Comparison of ENCODE assay signal across 8 cellular contexts in the genomic region with DNA sequence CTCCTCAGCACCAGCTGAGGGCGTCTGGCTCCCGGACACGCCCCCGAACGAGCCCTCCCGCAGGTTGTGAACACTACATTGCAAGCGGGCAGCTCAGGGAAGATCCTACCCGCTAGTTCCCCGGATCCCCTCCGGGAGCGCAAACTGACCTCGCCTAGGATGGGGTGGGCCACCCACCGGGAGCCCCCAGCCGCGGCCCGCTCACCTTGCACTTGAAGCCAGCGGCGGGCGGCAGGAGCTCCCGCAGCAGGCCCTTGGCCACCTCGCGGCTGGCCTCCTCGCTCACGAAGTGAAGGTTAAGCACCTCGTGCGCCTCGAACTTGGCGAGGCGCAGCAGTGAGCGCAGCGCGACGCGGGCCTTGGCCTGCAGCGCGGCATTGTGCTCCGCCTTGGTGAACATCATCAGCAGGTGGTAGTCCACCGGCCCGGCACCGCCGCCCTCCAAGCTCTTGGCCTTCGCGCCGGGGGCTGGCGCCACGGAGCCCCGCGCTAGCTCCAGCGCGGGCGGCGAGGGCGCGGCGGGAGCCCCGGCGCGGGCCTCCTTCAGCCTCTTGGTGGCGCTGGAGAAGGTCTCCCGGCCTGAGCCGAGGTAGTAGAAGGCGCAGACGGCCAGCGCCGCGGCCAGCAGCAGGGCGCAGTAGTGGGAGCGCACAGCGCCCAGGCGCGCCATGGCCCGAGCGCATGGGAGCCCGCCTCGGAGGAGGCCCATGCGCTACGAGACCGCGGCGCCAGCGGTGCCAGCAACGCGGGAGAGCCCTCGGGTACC. TPM values are rescaled to one million over a fixed set of nuclear protein-coding genes. Genes with fewer than 3 reads are reported as not detected.
DNase-seq lines count a peak whose midpoint lies in the region; ATAC-seq lines count a peak whose summit lies in the region.

No MANE protein-coding gene starts in this region.

- H3K27ac Mint-ChIP-seq in T-helper 1 cell treated with Interleukin-12 subunit alpha and Interleukin-12 subunit beta and Interleukin-4 antibody, amounts not matched to agents 30 μg/mL and 1 μg/mL, for 36 hours, result peak overlapping the region; percentile 29

- H3K4me1 Mint-ChIP-seq in T-helper 1 cell treated with Interleukin-12 subunit alpha and Interleukin-12 subunit beta and Interleukin-4 antibody, amounts not matched to agents 30 μg/mL and 1 μg/mL, for 36 hours (ENCODE audit: low read depth), result peaks cover 20% of the 10 kb centered on the region

- peak; percentile 57 for ATAC-seq in HG02763 (IDR thresholded peaks at IDR 0.05; ENCODE audit: unreplicated experiment)
- peak; percentile 81 for ATAC-seq in left lobe of liver

- no peaks in the 10 kb centered on the region for H3K36me3 Mint-ChIP-seq in T-helper 1 cell treated with Interleukin-12 subunit alpha and Interleukin-12 subunit beta and Interleukin-4 antibody, amounts not matched to agents 30 μg/mL and 1 μg/mL, for 36 hours (ENCODE audit: low read depth)

- peak overlapping the region; percentile 87 for H3K4me3 Mint-ChIP-seq in T-helper 1 cell treated with Interleukin-12 subunit alpha and Interleukin-12 subunit beta and Interleukin-4 antibody, amounts not matched to agents 30 μg/mL and 1 μg/mL, for 36 hours

- H3K27me3 Mint-ChIP-seq in T-helper 1 cell treated with Interleukin-12 subunit alpha and Interleukin-12 subunit beta and Interleukin-4 antibody, amounts not matched to agents 30 μg/mL and 1 μg/mL, for 36 hours (ENCODE audit: low read depth), result no peaks in the 10 kb centered on the region

- no peaks in the 10 kb centered on the region for H3K9me3 Mint-ChIP-seq in T-helper 1 cell treated with Interleukin-12 subunit alpha and Interleukin-12 subunit beta and Interleukin-4 antibody, amounts not matched to agents 30 μg/mL and 1 μg/mL, for 36 hours

- peak; percentile 29 for DNase-seq in activated gamma-delta T cell (lab: John Stamatoyannopoulos, UW)
- DNase-seq in activated gamma-delta T cell treated with Interleukin-2 at 50 U/mL for 16 hours, result no peak
- DNase-seq in NCI-H1048 (lab: John Stamatoyannopoulos, UW), result peak; percentile 34
- peak; percentile 53 for DNase-seq in cerebellar cortex (ENCODE audit: low spot score)
- DNase-seq in left lobe of liver (ENCODE audit: low spot score), result no peak
- peak; percentile 71 for DNase-seq in stimulated activated CD4-positive, alpha-beta T cell treated with anti-CD3 and anti-CD28 coated beads, Interleukin-4, amount 100 ng/mL, for 24 hours

RNA-seq across cellular contexts. Expression of gene XXYLT1, which starts 0.4 kb away (rescaled TPM):
- total RNA-seq in left lobe of liver, result 2.8 TPM

Comparison
In these comparisons a context has a peak if more than half of its experiments do, and no peak if none do; other contexts are left out.
1. DNase-seq: peak in activated gamma-delta T cell (single experiment), NCI-H1048 (single experiment), cerebellar cortex (single experiment) and stimulated activated CD4-positive, alpha-beta T cell treated with anti-CD3 and anti-CD28 coated beads, Interleukin-4, amount 100 ng/mL, for 24 hours (single experiment); none in activated gamma-delta T cell treated with Interleukin-2 at 50 U/mL for 16 hours (single experiment) and left lobe of liver (single experiment).